In the genomic region with DNA sequence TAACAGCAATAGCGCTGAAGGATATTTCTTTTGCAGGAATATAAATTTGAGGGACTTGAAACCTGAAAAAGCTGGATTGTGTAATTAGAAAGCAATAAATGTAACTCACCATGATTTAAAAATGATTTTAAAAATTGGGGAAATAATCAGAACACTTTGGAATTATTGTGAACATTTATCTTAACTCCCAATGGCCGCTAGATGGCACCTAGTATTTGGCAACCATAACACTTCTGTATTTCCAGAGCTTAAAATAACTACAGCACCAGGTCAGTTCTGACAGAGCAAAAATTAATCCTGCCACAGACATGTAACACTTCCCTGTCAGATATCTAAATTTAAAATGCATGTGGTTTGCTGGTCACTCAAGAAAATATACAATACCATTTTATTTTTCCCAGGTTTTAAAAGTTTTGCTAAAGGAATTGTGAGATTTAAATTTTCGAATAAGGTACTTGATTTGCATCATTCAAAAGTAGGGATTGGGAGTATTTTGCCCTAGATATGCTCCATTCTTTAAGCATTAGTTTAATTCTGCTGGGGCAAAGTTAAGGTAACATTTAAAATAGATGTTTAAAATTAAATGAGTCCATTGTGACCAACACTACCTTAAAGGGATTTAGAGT, we compare ENCODE assay signal across 9 cellular contexts.
DNase-seq lines count a peak whose midpoint lies in the region; ATAC-seq, FAIRE-seq and TF ChIP-seq lines count a peak whose summit lies in the region.
"Had no signal": no experiment of that assay in that cellular context is flagged by ENCODE, and none has a peak within 500 bp of the region (broad histone marks: within the 10 kb centered on the region; RNA-seq: fewer than 3 reads in every experiment).

No MANE protein-coding gene starts in this region.

- no peak overlapping the region for H3K9ac ChIP-seq in HepG2 (ENCODE audit: insufficient read depth, low read depth, low read length)

- H3K9me3 ChIP-seq in HepG2 (ENCODE audit: low read length) (no peaks in the 10 kb centered on the region), spleen (no peaks in the 10 kb centered on the region)
- H3K9me3 ChIP-seq: neutrophil had no signal

- no peak overlapping the region for H3K4me3 ChIP-seq in HepG2 (replicated peaks in 1 of 3; ENCODE audit: insufficient read depth in 1 of 3, low read depth in 2 of 3, low read length in 3 of 3)
- no peak overlapping the region for H3K4me3 ChIP-seq in spleen

- CTCF ChIA-PET in HepG2 (lab: Yijun Ruan, JAX; ENCODE audit: low intra/inter-chr PET ratio, low total read pairs) = interaction anchor here (0.7 kb wide), 1 partner anchor 9 kb away, joined by 3 read pairs; no protein-coding TSS in a partner anchor

- H3K36me3 ChIP-seq in HepG2 (replicated peaks in 1 of 2; ENCODE audit: control insufficient read depth in 1 of 2, insufficient read depth in 2 of 2, low read length in 2 of 2) (no peaks in the 10 kb centered on the region), spleen (no peaks in the 10 kb centered on the region)
- H3K36me3 ChIP-seq: neutrophil had no signal

- no peak for TF ChIP-seq EP300 in HepG2 (IDR thresholded peaks at IDR 0.05; ENCODE audit: low read depth in 2 of 2, low read length in 2 of 2)
- no peak for TF ChIP-seq EP300 in HepG2 (CRISPR knock-in tag; IDR thresholded peaks at IDR 0.05; ENCODE audit: borderline replicate concordance)

- TF ChIP-seq CTCF in HepG2 (CRISPR knock-in tag; IDR thresholded peaks at IDR 0.05) (peak; percentile 48), spleen (IDR thresholded peaks at IDR 0.05 in 8 of 11, conservative IDR thresholded peaks at IDR 0.05 in 3 of 11) (peak in 5 of 11 experiments; percentile 22 to 38 (median 35))

- DNase-seq in COR-L47 (lab: John Stamatoyannopoulos, UW) = peak; percentile 47
- peak; percentile 9 for DNase-seq in NCI-H524 treated with DMSO at 0.1 percent for 48 hours (lab: John Stamatoyannopoulos, UW)
- peak; percentile 4 to 60 for DNase-seq in T47D (ENCODE audit: low read depth in 1 of 2, low spot score in 1 of 2)
- peak; percentile 28 for DNase-seq in HepG2 (ENCODE audit: low spot score)
- no peak for DNase-seq in spleen
- no peak for DNase-seq in activated T-cell treated with anti-CD3 and anti-CD28 coated beads for 4 hours

- H3K27ac ChIP-seq in HepG2 (ENCODE audit: extremely low read length, insufficient read depth, low read length) = no peak overlapping the region
- no peak overlapping the region for H3K27ac ChIP-seq in spleen
- H3K27ac ChIP-seq: neutrophil had no signal

- no peak for TF ChIP-seq RAD21 in HepG2 (CRISPR knock-in tag; IDR thresholded peaks at IDR 0.05)

- no peaks in the 10 kb centered on the region for H4K20me1 ChIP-seq in HepG2 (ENCODE audit: insufficient read depth, low read length)

- no peak for TF ChIP-seq POLR2A in HepG2 (IDR thresholded peaks at IDR 0.05; ENCODE audit: insufficient read depth in 1 of 2, low read depth in 2 of 2, low read length in 2 of 2)
- no peak for TF ChIP-seq POLR2A in spleen (IDR thresholded peaks at IDR 0.05)

- H2AFZ ChIP-seq in HepG2 (ENCODE audit: low read length) = no peak overlapping the region

- POLR2A ChIA-PET in HepG2 (lab: Yijun Ruan, JAX) = no interaction called here

- WGBS in HepG2 (ENCODE audit: low lambda C conversion rate) = 2% methylated on average over 3 of the region's 3 CpGs
- 15 to 30% (median 24%) methylated on average over 3 of the region's 3 CpGs for WGBS in spleen, 5 donors

- in situ Hi-C loops in T47D (cut with HindIII; ENCODE audit: low pct_unique_long_range_greater_than_20kb, low sequenced_read_pairs) (no loop called here), HepG2 (cut with HindIII; ENCODE audit: extremely low pct_ligation_motif_present, low pct_unique_long_range_greater_than_20kb) (no loop called here)

- peak; percentile 32 for FAIRE-seq in HepG2 (lab: Jason Lieb, UNC)

- intact Hi-C loops in HepG2 (cut with micrococcal nuclease; ENCODE audit: unreplicated experiment) = no loop called here
- intact Hi-C loops in spleen (cut with DNase I; ENCODE audit: low total_unique reads) = no loop called here

- H3K4me2 ChIP-seq in HepG2 (ENCODE audit: low read depth, low read length) = no peak overlapping the region

- ATAC-seq in GM19351 (IDR thresholded peaks at IDR 0.05; ENCODE audit: unreplicated experiment) = peak; percentile 93
- ATAC-seq in HG03175 (IDR thresholded peaks at IDR 0.05; ENCODE audit: unreplicated experiment) = peak; percentile 93
- peak; percentile 52; the same call in 2 of the 3 replicates for ATAC-seq in HepG2

- no peaks in the 10 kb centered on the region for H3K79me2 ChIP-seq in HepG2 (ENCODE audit: insufficient read depth, low read length)

- H3K27me3 ChIP-seq in HepG2 (ENCODE audit: control insufficient read depth in 1 of 2, insufficient read depth in 2 of 2, low read length in 2 of 2) (no peaks in the 10 kb centered on the region), spleen (replicated peaks in 1 of 7) (no peaks in the 10 kb centered on the region)
- H3K27me3 ChIP-seq: neutrophil had no signal

- H3K4me1 ChIP-seq in HepG2 (ENCODE audit: insufficient read depth, low read length) (no peaks in the 10 kb centered on the region), spleen (no peaks in the 10 kb centered on the region)

- no TSS peak for BruUV-seq in HepG2 (replicated peaks; lab: Mats Ljungman, UMichigan)

TF ChIP-seq in HepG2, 621 proteins besides CTCF, POLR2A, EP300 and RAD21:
- peak; percentile 17; the same call in 1 of the 2 replicates for TF ChIP-seq STAG1 (CRISPR knock-in tag; IDR thresholded peaks at IDR 0.05)
- TF ChIP-seq, protein P1, sequence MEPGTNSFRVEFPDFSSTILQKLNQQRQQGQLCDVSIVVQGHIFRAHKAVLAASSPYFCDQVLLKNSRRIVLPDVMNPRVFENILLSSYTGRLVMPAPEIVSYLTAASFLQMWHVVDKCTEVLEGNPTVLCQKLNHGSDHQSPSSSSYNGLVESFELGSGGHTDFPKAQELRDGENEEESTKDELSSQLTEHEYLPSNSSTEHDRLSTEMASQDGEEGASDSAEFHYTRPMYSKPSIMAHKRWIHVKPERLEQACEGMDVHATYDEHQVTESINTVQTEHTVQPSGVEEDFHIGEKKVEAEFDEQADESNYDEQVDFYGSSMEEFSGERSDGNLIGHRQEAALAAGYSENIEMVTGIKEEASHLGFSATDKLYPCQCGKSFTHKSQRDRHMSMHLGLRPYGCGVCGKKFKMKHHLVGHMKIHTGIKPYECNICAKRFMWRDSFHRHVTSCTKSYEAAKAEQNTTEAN (CRISPR knock-in tag; conservative IDR thresholded peaks at IDR 0.05) = no peak

Comparison
In these comparisons a context has a peak if more than half of its experiments do, and no peak if none do; other contexts are left out.
1. DNase-seq: peak in COR-L47 (single experiment), NCI-H524 treated with DMSO at 0.1 percent for 48 hours (single experiment), T47D (2 of 2) and HepG2 (single experiment); none in spleen (single experiment) and activated T-cell treated with anti-CD3 and anti-CD28 coated beads for 4 hours (single experiment).
2. Peak in every context shown above with its lines, with median percentiles within 50 percentile points of each other: ATAC-seq.